In genomic region chr7:102713011-102713690, GRCh38 we compare ENCODE assay signal across 8 cellular contexts. TPM values are rescaled to one million over a fixed set of nuclear protein-coding genes. Genes with fewer than 3 reads are reported as not detected.
A peak's percentile ranks its signal among the peaks of the same experiment; 100 is the strongest.
DNase-seq lines count a peak whose midpoint lies in the region; ATAC-seq and TF ChIP-seq lines count a peak whose summit lies in the region.
"Not testable (repeated sequence)": the region's sequence is repeated elsewhere in the genome, so short reads cannot be mapped to it uniquely, and the experiment has no call there.

No MANE protein-coding gene starts in this region.

- intact Hi-C loops in PC-9 (cut with micrococcal nuclease; ENCODE audit: unreplicated experiment), result not testable (repeated sequence)

- ATAC-seq in GM18517 (IDR thresholded peaks at IDR 0.05; ENCODE audit: unreplicated experiment) (peak; percentile 68), GM21367 (IDR thresholded peaks at IDR 0.05; ENCODE audit: unreplicated experiment) (peak; percentile 70), HG02884 (IDR thresholded peaks at IDR 0.05; ENCODE audit: unreplicated experiment) (peak; percentile 59), HG03520 (IDR thresholded peaks at IDR 0.05; ENCODE audit: unreplicated experiment) (peak; percentile 47)

- not testable (repeated sequence) for H3K4me3 ChIP-seq in PC-9

- H3K27ac ChIP-seq in PC-9, result not testable (repeated sequence)

- H4K20me1 ChIP-seq in PC-9 (ENCODE audit: insufficient read depth), result not testable (repeated sequence)

- not testable (repeated sequence) for H3K79me2 ChIP-seq in PC-9 (ENCODE audit: low read depth)

- not testable (repeated sequence) for H3K9me3 ChIP-seq in PC-9 (ENCODE audit: insufficient read depth, low read depth)

- H3F3A ChIP-seq in PC-9 (ENCODE audit: insufficient read depth, low read depth), result not testable (repeated sequence)

- peak overlapping the region; percentile 36; the same call in 1 of the 2 replicates for H3K4me2 ChIP-seq in PC-9

- H3K4me1 ChIP-seq in PC-9 (replicated peaks; ENCODE audit: insufficient read depth), result not testable (repeated sequence)

- not testable (repeated sequence) for H3K9me2 ChIP-seq in PC-9 (ENCODE audit: insufficient read depth)

- H2AFZ ChIP-seq in PC-9, result not testable (repeated sequence)

- BruUV-seq in PC-9 (replicated peaks; lab: Mats Ljungman, UMichigan), result not testable (repeated sequence)

- POLR2A ChIA-PET in PC-9 (lab: Charles Lee; ENCODE audit: unreplicated experiment), result not testable (repeated sequence)

- not testable (repeated sequence) for H3K36me3 ChIP-seq in PC-9 (ENCODE audit: low read depth)

- CTCF ChIA-PET in PC-9 (lab: Charles Lee), result not testable (repeated sequence)

- not testable (repeated sequence) for H3K27me3 ChIP-seq in PC-9 (ENCODE audit: insufficient read depth, low read depth)

- TF ChIP-seq CTCF in PC-9 (conservative IDR thresholded peaks at IDR 0.05), result not testable (repeated sequence)

- DNase-seq in A172 (ENCODE audit: low spot score), result peak; percentile 25
- peak in 1 of 2 experiments; percentile 30 for DNase-seq in PC-9
- peak; percentile 37 to 49 for DNase-seq in activated T-cell treated with anti-CD3 and anti-CD28 coated beads, Interleukin-2, amount 50 U/mL, for 48 hours
- peak; percentile 7 for DNase-seq in fibroblast of peridontal ligament (ENCODE audit: extremely low read depth)

RNA-seq across cellular contexts. Expression of gene FAM185A, which starts 35.6 kb away (rescaled TPM):
- total RNA-seq in A172 (2014; rRNA removed; shearing (Covaris generic)), result 12.1 and 12.5 TPM in 2 replicates
- total RNA-seq in PC-9 (2021), result 9.2 and 13.1 TPM in 2 replicates

RNA-seq across cellular contexts. Expression of gene POLR2J2, which starts 41.7 kb away (rescaled TPM):
- total RNA-seq in A172 (2014; rRNA removed; shearing (Covaris generic)), result 2.4 and 2.8 TPM in 2 replicates
- 16.4 and 17.6 TPM in 2 replicates for total RNA-seq in PC-9 (2021)
